32 cellular contexts compared by ENCODE assay signal in the genomic region with DNA sequence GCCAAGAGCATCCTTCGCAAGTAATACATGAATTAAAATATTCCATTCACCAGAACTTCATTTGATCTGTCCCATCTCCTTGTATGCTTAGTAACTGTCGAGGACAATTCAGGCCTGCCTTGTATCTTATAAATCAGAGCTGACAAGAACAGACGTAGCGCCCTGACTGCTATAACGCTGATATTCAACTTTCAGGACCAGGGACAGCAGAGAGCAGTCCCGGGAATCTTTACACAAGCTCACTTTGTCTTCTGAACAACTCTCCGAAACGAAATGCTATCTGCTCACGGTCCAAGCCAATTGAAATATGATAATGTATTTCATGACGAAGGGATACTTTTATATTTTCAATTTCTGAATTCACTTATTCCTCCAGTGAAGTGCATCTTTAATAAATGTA.
DNase-seq lines count a peak whose midpoint lies in the region; ATAC-seq and TF ChIP-seq lines count a peak whose summit lies in the region.
"Had no signal": no experiment of that assay in that cellular context is flagged by ENCODE, and none has a peak within 500 bp of the region (broad histone marks: within the 10 kb centered on the region; RNA-seq: fewer than 3 reads in every experiment).

No MANE protein-coding gene starts in this region.

- H3K9me2 ChIP-seq in neural cell (ENCODE audit: insufficient read depth, low read length), result no peaks in the 10 kb centered on the region

- H3K36me3 Mint-ChIP-seq in endothelial cell (ENCODE audit: low read depth, unreplicated experiment), result no peaks in the 10 kb centered on the region
- no peaks in the 10 kb centered on the region for H3K36me3 Mint-ChIP-seq in natural killer cell

- H3K4me1 Mint-ChIP-seq in endothelial cell (ENCODE audit: unreplicated experiment), result no peaks in the 10 kb centered on the region
- no peaks in the 10 kb centered on the region for H3K4me1 Mint-ChIP-seq in natural killer cell
- H3K4me1 Mint-ChIP-seq: nephron progenitor cell had no signal

- no peaks in the 10 kb centered on the region for H3K79me2 ChIP-seq in neural cell (replicated peaks; ENCODE audit: insufficient read depth, low read length)

- ATAC-seq in natural killer cell, result no peak
- no peak for ATAC-seq in HG03159 (IDR thresholded peaks at IDR 0.05; ENCODE audit: unreplicated experiment)
- ATAC-seq: effector memory CD8-positive, alpha-beta T cell; esophagus mucosa; heart left ventricle; K562; pancreas had no signal

- CTCF ChIA-PET in A673 (lab: Charles Lee), result no interaction called here

- H3K4me1 ChIP-seq in A673 (ENCODE audit: insufficient read depth, low read length, poor library complexity, severe bottlenecking), result no peaks in the 10 kb centered on the region
- H3K4me1 ChIP-seq: heart left ventricle, pancreas, suprapubic skin had no signal

- H3F3A ChIP-seq in neural cell (ENCODE audit: insufficient read depth, low read length, poor library complexity, severe bottlenecking), result no peaks in the 10 kb centered on the region

- H3K27me3 Mint-ChIP-seq in endothelial cell (ENCODE audit: unreplicated experiment), result no peaks in the 10 kb centered on the region
- H3K27me3 Mint-ChIP-seq in natural killer cell (ENCODE audit: low read depth in 2 of 2), result no peaks in the 10 kb centered on the region

- no peak overlapping the region for H3K27ac Mint-ChIP-seq in endothelial cell (ENCODE audit: unreplicated experiment)
- no peak overlapping the region for H3K27ac Mint-ChIP-seq in natural killer cell
- H3K27ac Mint-ChIP-seq: effector memory CD8-positive, alpha-beta T cell; HFFc6; nephron progenitor cell had no signal

- H3K9me3 ChIP-seq in neural cell (ENCODE audit: low read length), result no peaks in the 10 kb centered on the region
- H3K9me3 ChIP-seq in A673 (ENCODE audit: low read depth, low read length, poor library complexity, severe bottlenecking), result no peaks in the 10 kb centered on the region
- H3K9me3 ChIP-seq: heart left ventricle, MG63, pancreas, suprapubic skin had no signal

- POLR2A ChIA-PET in A673 (lab: Charles Lee; ENCODE audit: low non-redundant PET), result no interaction called here

- DNase-seq in ELR (ENCODE audit: low read depth) (peak; percentile 0), NCI-H460 (ENCODE audit: extremely low read depth, low read depth) (peak; percentile 7), endothelial cell (ENCODE audit: low spot score) (peak; percentile 26), natural killer cell (no peak), medulla oblongata (ENCODE audit: extremely low spot score) (no peak), A673 (ENCODE audit: low spot score) (no peak)
- DNase-seq: activated CD4-positive, alpha-beta T cell treated with anti-CD3 and anti-CD28 coated beads for 48 hours; activated CD8-positive, alpha-beta memory T cell treated with anti-CD3 and anti-CD28 coated beads for 24 hours; caudate nucleus; COR-L47; DMS53; effector memory CD8-positive, alpha-beta T cell; heart left ventricle; HFFc6; kidney; MG63; NCI-H2029; NCI-H2227 treated with DMSO at 0.1 percent for 48 hours; NCI-H526 treated with DMSO at 0.1 percent for 48 hours; nephron progenitor cell; pancreas; PC-9; retina; SHP77 treated with DMSO at 0.1 percent for 48 hours; small intestine; stimulated activated naive CD4-positive, alpha-beta T cell treated with Interleukin-2 at 50 U/mL for 16 hours had no signal

- no peak overlapping the region for H2AFZ ChIP-seq in neural cell (ENCODE audit: low read depth, low read length)
- H2AFZ ChIP-seq: PC-9 had no signal

- H3K27ac ChIP-seq in neural cell (ENCODE audit: low read length), result no peak overlapping the region
- no peak overlapping the region for H3K27ac ChIP-seq in A673 (ENCODE audit: low read depth, low read length, poor library complexity, severe bottlenecking)
- H3K27ac ChIP-seq: C4-2B, heart left ventricle, pancreas, PC-9, suprapubic skin had no signal

- H3K36me3 ChIP-seq in neural cell (ENCODE audit: insufficient read depth, low read length) (no peaks in the 10 kb centered on the region), A673 (ENCODE audit: insufficient read depth, low read length, poor library complexity, severe bottlenecking) (no peaks in the 10 kb centered on the region)
- H3K36me3 ChIP-seq: heart left ventricle, MG63, pancreas, suprapubic skin had no signal

- TF ChIP-seq CTCF in endothelial cell (IDR thresholded peaks at IDR 0.05; ENCODE audit: unreplicated experiment) (no peak), neural cell (IDR thresholded peaks at IDR 0.05; ENCODE audit: poor library complexity, severe bottlenecking) (no peak), natural killer cell (IDR thresholded peaks at IDR 0.05) (no peak), A673 (conservative IDR thresholded peaks at IDR 0.05; ENCODE audit: low read depth, low read length) (no peak)

- no peaks in the 10 kb centered on the region for H4K20me1 ChIP-seq in neural cell (ENCODE audit: insufficient read depth)

- H3K9me3 Mint-ChIP-seq in endothelial cell (ENCODE audit: unreplicated experiment), result no peaks in the 10 kb centered on the region
- H3K9me3 Mint-ChIP-seq in natural killer cell, result peaks cover 0 to 25% of the 10 kb centered on the region in 2 donors
- H3K9me3 Mint-ChIP-seq: nephron progenitor cell had no signal

- H3K9ac ChIP-seq in neural cell (ENCODE audit: low read length), result no peak overlapping the region

- TF ChIP-seq RAD21 in neural cell (conservative IDR thresholded peaks at IDR 0.05), result no peak

- no peak overlapping the region for H3K4me2 ChIP-seq in neural cell (ENCODE audit: low read length)
- H3K4me2 ChIP-seq: PC-9 had no signal

- H3K4me3 Mint-ChIP-seq in endothelial cell (ENCODE audit: unreplicated experiment) (no peak overlapping the region), natural killer cell (no peak overlapping the region)
- H3K4me3 Mint-ChIP-seq: effector memory CD8-positive, alpha-beta T cell; HFFc6; nephron progenitor cell had no signal

- intact Hi-C loops in natural killer cell (cut with micrococcal nuclease) (no loop called here), A673 (cut with micrococcal nuclease; ENCODE audit: unreplicated experiment) (no loop called here)

- BruUV-seq in A673 (replicated peaks; lab: Mats Ljungman, UMichigan), result no TSS peak

- TF ChIP-seq EP300 in neural cell (conservative IDR thresholded peaks at IDR 0.05; ENCODE audit: poor library complexity, severe bottlenecking), result no peak

- H3K4me3 ChIP-seq in neural cell (ENCODE audit: low read length) (no peak overlapping the region), A673 (ENCODE audit: low read depth, low read length, poor library complexity, severe bottlenecking) (no peak overlapping the region)
- H3K4me3 ChIP-seq: heart left ventricle, K562, MG63, pancreas, PC-9, suprapubic skin had no signal

- no peaks in the 10 kb centered on the region for H3K27me3 ChIP-seq in neural cell (ENCODE audit: insufficient read depth, low read depth, low read length)
- no peaks in the 10 kb centered on the region for H3K27me3 ChIP-seq in A673 (replicated peaks; ENCODE audit: insufficient read depth, low read depth, low read length, poor library complexity)
- H3K27me3 ChIP-seq: heart left ventricle, MG63, pancreas, suprapubic skin had no signal

TF ChIP-seq in neural cell, 6 proteins besides CTCF, POLR2A, EP300 and RAD21:
- TF ChIP-seq MXI1 (conservative IDR thresholded peaks at IDR 0.05; ENCODE audit: poor library complexity, severe bottlenecking), result no peak
- no peak for TF ChIP-seq TAF1 (IDR thresholded peaks at IDR 0.05; ENCODE audit: low read depth)
- TF ChIP-seq, protein P1, sequence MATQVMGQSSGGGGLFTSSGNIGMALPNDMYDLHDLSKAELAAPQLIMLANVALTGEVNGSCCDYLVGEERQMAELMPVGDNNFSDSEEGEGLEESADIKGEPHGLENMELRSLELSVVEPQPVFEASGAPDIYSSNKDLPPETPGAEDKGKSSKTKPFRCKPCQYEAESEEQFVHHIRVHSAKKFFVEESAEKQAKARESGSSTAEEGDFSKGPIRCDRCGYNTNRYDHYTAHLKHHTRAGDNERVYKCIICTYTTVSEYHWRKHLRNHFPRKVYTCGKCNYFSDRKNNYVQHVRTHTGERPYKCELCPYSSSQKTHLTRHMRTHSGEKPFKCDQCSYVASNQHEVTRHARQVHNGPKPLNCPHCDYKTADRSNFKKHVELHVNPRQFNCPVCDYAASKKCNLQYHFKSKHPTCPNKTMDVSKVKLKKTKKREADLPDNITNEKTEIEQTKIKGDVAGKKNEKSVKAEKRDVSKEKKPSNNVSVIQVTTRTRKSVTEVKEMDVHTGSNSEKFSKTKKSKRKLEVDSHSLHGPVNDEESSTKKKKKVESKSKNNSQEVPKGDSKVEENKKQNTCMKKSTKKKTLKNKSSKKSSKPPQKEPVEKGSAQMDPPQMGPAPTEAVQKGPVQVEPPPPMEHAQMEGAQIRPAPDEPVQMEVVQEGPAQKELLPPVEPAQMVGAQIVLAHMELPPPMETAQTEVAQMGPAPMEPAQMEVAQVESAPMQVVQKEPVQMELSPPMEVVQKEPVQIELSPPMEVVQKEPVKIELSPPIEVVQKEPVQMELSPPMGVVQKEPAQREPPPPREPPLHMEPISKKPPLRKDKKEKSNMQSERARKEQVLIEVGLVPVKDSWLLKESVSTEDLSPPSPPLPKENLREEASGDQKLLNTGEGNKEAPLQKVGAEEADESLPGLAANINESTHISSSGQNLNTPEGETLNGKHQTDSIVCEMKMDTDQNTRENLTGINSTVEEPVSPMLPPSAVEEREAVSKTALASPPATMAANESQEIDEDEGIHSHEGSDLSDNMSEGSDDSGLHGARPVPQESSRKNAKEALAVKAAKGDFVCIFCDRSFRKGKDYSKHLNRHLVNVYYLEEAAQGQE (IDR thresholded peaks at IDR 0.05; ENCODE audit: borderline replicate concordance), result peak; percentile 37

Comparison
In these comparisons a context has a peak if more than half of its experiments do, and no peak if none do; other contexts are left out.
1. DNase-seq: peak in ELR (single experiment), NCI-H460 (single experiment) and endothelial cell (single experiment); none in natural killer cell (single experiment), medulla oblongata (single experiment) and A673 (single experiment).